Comparison of ENCODE assay signal across 1 cellular context in the genomic region with DNA sequence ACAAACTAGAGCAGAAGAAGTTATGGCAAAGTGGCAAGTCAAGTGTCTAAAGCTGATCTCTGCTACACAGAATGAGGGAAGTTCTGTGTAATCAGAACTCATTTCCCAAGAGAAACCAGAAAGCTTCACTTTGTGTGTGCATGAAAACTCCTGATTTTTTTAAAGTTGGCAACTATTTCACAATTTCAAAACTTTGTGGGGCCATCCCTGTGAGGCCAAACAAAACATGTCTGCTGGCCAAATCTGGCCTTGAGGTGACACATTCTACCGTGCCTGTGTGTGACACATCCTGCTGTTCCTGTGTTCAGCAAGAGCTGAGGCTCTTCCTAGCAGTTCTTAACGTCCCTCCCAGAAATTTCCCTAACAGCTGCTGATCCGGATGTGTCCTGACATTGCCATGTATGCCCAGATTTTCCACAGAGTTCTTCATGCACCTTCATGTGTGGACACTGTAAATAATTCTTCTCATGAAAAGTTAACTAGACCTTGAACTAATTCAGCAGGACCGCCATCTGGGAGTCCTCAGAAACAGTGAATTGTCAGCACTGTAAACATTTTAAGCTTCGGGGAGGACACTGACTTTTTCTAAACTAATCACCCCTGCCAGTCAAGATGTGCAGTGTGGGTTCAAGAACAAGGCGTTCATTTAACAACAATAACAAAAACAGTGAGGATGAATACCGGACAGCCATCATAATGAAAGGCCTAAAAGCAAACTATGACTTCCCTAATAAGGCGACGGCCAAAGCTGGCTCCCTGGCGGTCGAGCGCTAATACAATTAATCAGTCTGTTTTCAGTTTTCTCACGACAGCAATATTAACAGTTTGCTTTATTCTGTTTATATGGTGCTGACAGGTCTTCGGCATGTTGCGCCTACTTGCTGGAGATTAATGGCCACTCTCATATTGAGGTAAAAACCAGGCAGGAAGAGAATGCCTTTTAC.
A peak's percentile ranks its signal among the peaks of the same experiment; 100 is the strongest.
TF ChIP-seq lines count a peak whose summit lies in the region.

No MANE protein-coding gene starts in this region.

TF ChIP-seq in HepG2, 621 proteins besides CTCF, POLR2A, EP300 and RAD21 (continued from another document and continues in another):
- TF ChIP-seq, protein P1, sequence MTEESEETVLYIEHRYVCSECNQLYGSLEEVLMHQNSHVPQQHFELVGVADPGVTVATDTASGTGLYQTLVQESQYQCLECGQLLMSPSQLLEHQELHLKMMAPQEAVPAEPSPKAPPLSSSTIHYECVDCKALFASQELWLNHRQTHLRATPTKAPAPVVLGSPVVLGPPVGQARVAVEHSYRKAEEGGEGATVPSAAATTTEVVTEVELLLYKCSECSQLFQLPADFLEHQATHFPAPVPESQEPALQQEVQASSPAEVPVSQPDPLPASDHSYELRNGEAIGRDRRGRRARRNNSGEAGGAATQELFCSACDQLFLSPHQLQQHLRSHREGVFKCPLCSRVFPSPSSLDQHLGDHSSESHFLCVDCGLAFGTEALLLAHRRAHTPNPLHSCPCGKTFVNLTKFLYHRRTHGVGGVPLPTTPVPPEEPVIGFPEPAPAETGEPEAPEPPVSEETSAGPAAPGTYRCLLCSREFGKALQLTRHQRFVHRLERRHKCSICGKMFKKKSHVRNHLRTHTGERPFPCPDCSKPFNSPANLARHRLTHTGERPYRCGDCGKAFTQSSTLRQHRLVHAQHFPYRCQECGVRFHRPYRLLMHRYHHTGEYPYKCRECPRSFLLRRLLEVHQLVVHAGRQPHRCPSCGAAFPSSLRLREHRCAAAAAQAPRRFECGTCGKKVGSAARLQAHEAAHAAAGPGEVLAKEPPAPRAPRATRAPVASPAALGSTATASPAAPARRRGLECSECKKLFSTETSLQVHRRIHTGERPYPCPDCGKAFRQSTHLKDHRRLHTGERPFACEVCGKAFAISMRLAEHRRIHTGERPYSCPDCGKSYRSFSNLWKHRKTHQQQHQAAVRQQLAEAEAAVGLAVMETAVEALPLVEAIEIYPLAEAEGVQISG (CRISPR knock-in tag; IDR thresholded peaks at IDR 0.05): peak; percentile 69
- peak; percentile 95 for TF ChIP-seq SAP130 (CRISPR knock-in tag; IDR thresholded peaks at IDR 0.05; ENCODE audit: low read depth)
- TF ChIP-seq RXRB (CRISPR knock-in tag; IDR thresholded peaks at IDR 0.05; ENCODE audit: borderline replicate concordance): peak; percentile 71; the same call in 1 of the 2 replicates
- no peak for TF ChIP-seq U2AF1 (optimal IDR thresholded peaks at IDR 0.05; ENCODE audit: low read depth, low read length)
- TF ChIP-seq, protein P2, sequence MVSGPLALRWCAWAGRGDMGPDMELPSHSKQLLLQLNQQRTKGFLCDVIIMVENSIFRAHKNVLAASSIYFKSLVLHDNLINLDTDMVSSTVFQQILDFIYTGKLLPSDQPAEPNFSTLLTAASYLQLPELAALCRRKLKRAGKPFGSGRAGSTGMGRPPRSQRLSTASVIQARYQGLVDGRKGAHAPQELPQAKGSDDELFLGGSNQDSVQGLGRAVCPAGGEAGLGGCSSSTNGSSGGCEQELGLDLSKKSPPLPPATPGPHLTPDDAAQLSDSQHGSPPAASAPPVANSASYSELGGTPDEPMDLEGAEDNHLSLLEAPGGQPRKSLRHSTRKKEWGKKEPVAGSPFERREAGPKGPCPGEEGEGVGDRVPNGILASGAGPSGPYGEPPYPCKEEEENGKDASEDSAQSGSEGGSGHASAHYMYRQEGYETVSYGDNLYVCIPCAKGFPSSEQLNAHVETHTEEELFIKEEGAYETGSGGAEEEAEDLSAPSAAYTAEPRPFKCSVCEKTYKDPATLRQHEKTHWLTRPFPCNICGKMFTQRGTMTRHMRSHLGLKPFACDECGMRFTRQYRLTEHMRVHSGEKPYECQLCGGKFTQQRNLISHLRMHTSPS (CRISPR knock-in tag; IDR thresholded peaks at IDR 0.05; ENCODE audit: low read depth): peak; percentile 75; the same call in 1 of the 2 replicates
- peak; percentile 98 for TF ChIP-seq CEBPB (IDR thresholded peaks at IDR 0.05; ENCODE audit: borderline replicate concordance, low read depth, low read length)
- TF ChIP-seq SIX4 (CRISPR knock-in tag; IDR thresholded peaks at IDR 0.05): peak; percentile 42; the same call in 1 of the 2 replicates
- peak; percentile 64; the same call in 1 of the 2 replicates for TF ChIP-seq ZKSCAN1 (IDR thresholded peaks at IDR 0.05; ENCODE audit: low read length)
- TF ChIP-seq ZNF572 (CRISPR knock-in tag; IDR thresholded peaks at IDR 0.05): 0 out of 2 replicates have a peak, but pooled peaks have one; percentile 39
- TF ChIP-seq CREB1 (IDR thresholded peaks at IDR 0.05): no peak
- peak; percentile 56 for TF ChIP-seq CREB1 (CRISPR knock-in tag; IDR thresholded peaks at IDR 0.05)
- TF ChIP-seq ZNF263 (CRISPR knock-in tag; IDR thresholded peaks at IDR 0.05): peak; percentile 42; the same call in 1 of the 2 replicates
- 0 out of 2 replicates have a peak, but pooled peaks have one; percentile 21 for TF ChIP-seq HHEX (CRISPR knock-in tag; IDR thresholded peaks at IDR 0.05)
- no peak for TF ChIP-seq LCORL (IDR thresholded peaks at IDR 0.05)
- TF ChIP-seq LCORL (CRISPR knock-in tag; IDR thresholded peaks at IDR 0.05): peak; percentile 95
- TF ChIP-seq, protein P3, sequence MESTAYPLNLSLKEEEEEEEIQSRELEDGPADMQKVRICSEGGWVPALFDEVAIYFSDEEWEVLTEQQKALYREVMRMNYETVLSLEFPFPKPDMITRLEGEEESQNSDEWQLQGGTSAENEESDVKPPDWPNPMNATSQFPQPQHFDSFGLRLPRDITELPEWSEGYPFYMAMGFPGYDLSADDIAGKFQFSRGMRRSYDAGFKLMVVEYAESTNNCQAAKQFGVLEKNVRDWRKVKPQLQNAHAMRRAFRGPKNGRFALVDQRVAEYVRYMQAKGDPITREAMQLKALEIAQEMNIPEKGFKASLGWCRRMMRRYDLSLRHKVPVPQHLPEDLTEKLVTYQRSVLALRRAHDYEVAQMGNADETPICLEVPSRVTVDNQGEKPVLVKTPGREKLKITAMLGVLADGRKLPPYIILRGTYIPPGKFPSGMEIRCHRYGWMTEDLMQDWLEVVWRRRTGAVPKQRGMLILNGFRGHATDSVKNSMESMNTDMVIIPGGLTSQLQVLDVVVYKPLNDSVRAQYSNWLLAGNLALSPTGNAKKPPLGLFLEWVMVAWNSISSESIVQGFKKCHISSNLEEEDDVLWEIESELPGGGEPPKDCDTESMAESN (CRISPR knock-in tag; conservative IDR thresholded peaks at IDR 0.05): 0 out of 2 replicates have a peak, but pooled peaks have one; percentile 53
- TF ChIP-seq XBP1 (CRISPR knock-in tag; IDR thresholded peaks at IDR 0.05): 0 out of 2 replicates have a peak, but pooled peaks have one; percentile 40
- TF ChIP-seq GLI4 (CRISPR knock-in tag; IDR thresholded peaks at IDR 0.05; ENCODE audit: borderline replicate concordance): no peak
- TF ChIP-seq HOXA7 (CRISPR knock-in tag; IDR thresholded peaks at IDR 0.05): no peak
- TF ChIP-seq, protein P4, sequence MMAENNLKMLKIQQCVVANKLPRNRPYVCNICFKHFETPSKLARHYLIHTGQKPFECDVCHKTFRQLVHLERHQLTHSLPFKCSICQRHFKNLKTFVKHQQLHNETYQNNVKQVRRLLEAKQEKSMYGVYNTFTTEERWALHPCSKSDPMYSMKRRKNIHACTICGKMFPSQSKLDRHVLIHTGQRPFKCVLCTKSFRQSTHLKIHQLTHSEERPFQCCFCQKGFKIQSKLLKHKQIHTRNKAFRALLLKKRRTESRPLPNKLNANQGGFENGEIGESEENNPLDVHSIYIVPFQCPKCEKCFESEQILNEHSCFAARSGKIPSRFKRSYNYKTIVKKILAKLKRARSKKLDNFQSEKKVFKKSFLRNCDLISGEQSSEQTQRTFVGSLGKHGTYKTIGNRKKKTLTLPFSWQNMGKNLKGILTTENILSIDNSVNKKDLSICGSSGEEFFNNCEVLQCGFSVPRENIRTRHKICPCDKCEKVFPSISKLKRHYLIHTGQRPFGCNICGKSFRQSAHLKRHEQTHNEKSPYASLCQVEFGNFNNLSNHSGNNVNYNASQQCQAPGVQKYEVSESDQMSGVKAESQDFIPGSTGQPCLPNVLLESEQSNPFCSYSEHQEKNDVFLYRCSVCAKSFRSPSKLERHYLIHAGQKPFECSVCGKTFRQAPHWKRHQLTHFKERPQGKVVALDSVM (CRISPR knock-in tag; IDR thresholded peaks at IDR 0.05): peak; percentile 25; the same call in 1 of the 2 replicates
- no peak for TF ChIP-seq NFE2 (CRISPR knock-in tag; IDR thresholded peaks at IDR 0.05)
- TF ChIP-seq, protein P5, sequence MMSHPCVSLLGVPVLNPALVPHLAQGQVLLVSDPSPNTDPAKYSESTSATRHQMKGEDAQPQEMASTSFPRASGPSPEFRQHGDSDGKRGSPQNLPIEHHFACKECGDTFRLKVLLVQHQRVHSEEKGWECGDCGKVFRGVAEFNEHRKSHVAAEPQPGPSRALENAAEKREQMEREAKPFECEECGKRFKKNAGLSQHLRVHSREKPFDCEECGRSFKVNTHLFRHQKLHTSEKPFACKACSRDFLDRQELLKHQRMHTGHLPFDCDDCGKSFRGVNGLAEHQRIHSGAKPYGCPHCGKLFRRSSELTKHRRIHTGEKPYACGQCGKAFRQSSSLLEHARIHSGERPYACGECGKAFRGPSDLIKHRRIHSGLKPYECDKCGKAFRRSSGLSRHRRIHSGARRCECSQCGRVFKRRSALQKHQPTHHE (CRISPR knock-in tag; IDR thresholded peaks at IDR 0.05; ENCODE audit: borderline replicate concordance): peak; percentile 43; the same call in 1 of the 2 replicates
- TF ChIP-seq ZNF333 (CRISPR knock-in tag; IDR thresholded peaks at IDR 0.05; ENCODE audit: borderline replicate concordance): 0 out of 2 replicates have a peak, but pooled peaks have one; percentile 67
- peak; percentile 82 for TF ChIP-seq SKI (IDR thresholded peaks at IDR 0.05; ENCODE audit: partially characterized antibody)
- TF ChIP-seq, protein P6, sequence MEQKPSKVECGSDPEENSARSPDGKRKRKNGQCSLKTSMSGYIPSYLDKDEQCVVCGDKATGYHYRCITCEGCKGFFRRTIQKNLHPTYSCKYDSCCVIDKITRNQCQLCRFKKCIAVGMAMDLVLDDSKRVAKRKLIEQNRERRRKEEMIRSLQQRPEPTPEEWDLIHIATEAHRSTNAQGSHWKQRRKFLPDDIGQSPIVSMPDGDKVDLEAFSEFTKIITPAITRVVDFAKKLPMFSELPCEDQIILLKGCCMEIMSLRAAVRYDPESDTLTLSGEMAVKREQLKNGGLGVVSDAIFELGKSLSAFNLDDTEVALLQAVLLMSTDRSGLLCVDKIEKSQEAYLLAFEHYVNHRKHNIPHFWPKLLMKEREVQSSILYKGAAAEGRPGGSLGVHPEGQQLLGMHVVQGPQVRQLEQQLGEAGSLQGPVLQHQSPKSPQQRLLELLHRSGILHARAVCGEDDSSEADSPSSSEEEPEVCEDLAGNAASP (CRISPR knock-in tag; IDR thresholded peaks at IDR 0.05; ENCODE audit: borderline replicate concordance): peak; percentile 86
- no peak for TF ChIP-seq SOX6 (IDR thresholded peaks at IDR 0.05)
- TF ChIP-seq SOX6 (CRISPR knock-in tag; IDR thresholded peaks at IDR 0.05): peak; percentile 95
- peak; percentile 46; the same call in 1 of the 2 replicates for TF ChIP-seq HMG20B (CRISPR knock-in tag; conservative IDR thresholded peaks at IDR 0.05)
- TF ChIP-seq ZNF850 (CRISPR knock-in tag; conservative IDR thresholded peaks at IDR 0.05): no peak
- peak; percentile 80; the same call in 1 of the 2 replicates for TF ChIP-seq ZNF441 (CRISPR knock-in tag; IDR thresholded peaks at IDR 0.05; ENCODE audit: borderline replicate concordance)
- TF ChIP-seq, protein P7, sequence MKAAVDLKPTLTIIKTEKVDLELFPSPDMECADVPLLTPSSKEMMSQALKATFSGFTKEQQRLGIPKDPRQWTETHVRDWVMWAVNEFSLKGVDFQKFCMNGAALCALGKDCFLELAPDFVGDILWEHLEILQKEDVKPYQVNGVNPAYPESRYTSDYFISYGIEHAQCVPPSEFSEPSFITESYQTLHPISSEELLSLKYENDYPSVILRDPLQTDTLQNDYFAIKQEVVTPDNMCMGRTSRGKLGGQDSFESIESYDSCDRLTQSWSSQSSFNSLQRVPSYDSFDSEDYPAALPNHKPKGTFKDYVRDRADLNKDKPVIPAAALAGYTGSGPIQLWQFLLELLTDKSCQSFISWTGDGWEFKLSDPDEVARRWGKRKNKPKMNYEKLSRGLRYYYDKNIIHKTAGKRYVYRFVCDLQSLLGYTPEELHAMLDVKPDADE (CRISPR knock-in tag; IDR thresholded peaks at IDR 0.05): no peak
- TF ChIP-seq, protein P8, sequence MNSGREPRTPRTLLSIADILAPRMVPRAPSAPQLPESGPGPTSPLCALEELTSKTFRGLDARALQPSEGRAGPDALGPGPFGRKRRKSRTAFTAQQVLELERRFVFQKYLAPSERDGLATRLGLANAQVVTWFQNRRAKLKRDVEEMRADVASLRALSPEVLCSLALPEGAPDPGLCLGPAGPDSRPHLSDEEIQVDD (CRISPR knock-in tag; IDR thresholded peaks at IDR 0.05; ENCODE audit: borderline replicate concordance): no peak
- TF ChIP-seq NFIC (IDR thresholded peaks at IDR 0.05; ENCODE audit: low read length): peak; percentile 55
- peak; percentile 58 for TF ChIP-seq CREM (IDR thresholded peaks at IDR 0.05)
- TF ChIP-seq CREM (CRISPR knock-in tag; IDR thresholded peaks at IDR 0.05): no peak
- TF ChIP-seq, protein P9, sequence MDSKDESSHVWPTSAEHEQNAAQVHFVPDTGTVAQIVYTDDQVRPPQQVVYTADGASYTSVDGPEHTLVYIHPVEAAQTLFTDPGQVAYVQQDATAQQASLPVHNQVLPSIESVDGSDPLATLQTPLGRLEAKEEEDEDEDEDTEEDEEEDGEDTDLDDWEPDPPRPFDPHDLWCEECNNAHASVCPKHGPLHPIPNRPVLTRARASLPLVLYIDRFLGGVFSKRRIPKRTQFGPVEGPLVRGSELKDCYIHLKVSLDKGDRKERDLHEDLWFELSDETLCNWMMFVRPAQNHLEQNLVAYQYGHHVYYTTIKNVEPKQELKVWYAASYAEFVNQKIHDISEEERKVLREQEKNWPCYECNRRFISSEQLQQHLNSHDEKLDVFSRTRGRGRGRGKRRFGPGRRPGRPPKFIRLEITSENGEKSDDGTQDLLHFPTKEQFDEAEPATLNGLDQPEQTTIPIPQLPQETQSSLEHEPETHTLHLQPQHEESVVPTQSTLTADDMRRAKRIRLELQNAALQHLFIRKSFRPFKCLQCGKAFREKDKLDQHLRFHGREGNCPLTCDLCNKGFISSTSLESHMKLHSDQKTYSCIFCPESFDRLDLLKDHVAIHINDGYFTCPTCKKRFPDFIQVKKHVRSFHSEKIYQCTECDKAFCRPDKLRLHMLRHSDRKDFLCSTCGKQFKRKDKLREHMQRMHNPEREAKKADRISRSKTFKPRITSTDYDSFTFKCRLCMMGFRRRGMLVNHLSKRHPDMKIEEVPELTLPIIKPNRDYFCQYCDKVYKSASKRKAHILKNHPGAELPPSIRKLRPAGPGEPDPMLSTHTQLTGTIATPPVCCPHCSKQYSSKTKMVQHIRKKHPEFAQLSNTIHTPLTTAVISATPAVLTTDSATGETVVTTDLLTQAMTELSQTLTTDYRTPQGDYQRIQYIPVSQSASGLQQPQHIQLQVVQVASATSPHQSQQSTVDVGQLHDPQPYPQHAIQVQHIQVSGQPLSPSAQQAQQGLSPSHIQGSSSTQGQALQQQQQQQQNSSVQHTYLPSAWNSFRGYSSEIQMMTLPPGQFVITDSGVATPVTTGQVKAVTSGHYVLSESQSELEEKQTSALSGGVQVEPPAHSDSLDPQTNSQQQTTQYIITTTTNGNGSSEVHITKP (CRISPR knock-in tag; IDR thresholded peaks at IDR 0.05; ENCODE audit: low read depth): peak; percentile 38; the same call in 1 of the 2 replicates
- no peak for TF ChIP-seq ZBTB8A (CRISPR knock-in tag; IDR thresholded peaks at IDR 0.05; ENCODE audit: borderline replicate concordance, low read depth)
- TF ChIP-seq SIX1 (CRISPR knock-in tag; IDR thresholded peaks at IDR 0.05; ENCODE audit: borderline replicate concordance): peak; percentile 58; the same call in 1 of the 2 replicates
